Comparison of ENCODE assay signal across 20 cellular contexts in the genomic region with DNA sequence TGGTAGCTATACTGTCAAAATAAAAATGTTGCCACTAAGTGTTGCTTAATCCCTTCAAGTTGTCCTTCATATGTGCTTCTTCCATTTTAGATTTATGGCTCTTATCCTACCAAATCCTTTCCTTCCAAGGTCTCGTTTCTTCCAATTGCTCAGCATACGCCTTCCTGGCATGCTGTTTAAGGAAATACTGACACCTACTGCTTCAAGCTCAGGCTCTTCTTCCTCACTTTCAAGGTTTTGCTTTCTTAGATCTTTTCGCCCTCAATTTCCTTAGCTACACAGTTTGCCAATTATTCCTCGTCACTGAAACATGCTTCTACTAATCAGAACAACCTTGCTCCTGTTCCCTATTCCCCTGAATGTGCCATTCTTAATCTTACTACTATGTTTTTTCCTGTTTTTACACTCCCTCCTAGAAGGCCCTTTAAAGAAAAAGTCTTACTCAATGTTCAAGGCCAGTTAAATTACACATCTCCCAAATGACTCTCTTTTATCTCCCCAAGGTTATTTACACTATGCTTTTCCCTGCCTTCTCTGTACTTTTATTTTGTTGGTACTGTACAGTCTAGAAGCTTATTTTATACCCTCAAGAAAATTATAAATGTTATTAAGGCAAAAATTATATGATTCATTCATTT.
DNase-seq lines count a peak whose midpoint lies in the region; ATAC-seq, FAIRE-seq and TF ChIP-seq lines count a peak whose summit lies in the region.
"Had no signal": no experiment of that assay in that cellular context is flagged by ENCODE, and none has a peak within 500 bp of the region (broad histone marks: within the 10 kb centered on the region; RNA-seq: fewer than 3 reads in every experiment).

No MANE protein-coding gene starts in this region.

- whole genome bisulfite sequencing in liver, result 75% methylated on average over 4 of the region's 4 CpGs
- WGBS in smooth muscle cell (ENCODE audit: low lambda C conversion rate), result 59% methylated on average over 4 of the region's 4 CpGs

- H3K4me1 ChIP-seq in liver (ENCODE audit: control insufficient read depth in 4 of 4, insufficient read depth in 4 of 4, low read length in 3 of 4) (peaks cover 3 to 12% (median 6%) of the 10 kb centered on the region in 4 donors), right atrium auricular region (no peaks in the 10 kb centered on the region), smooth muscle cell (ENCODE audit: low read depth) (no peaks in the 10 kb centered on the region)
- H3K4me1 ChIP-seq: sigmoid colon, SJSA1, stomach, uterus had no signal

- H3K9ac ChIP-seq in liver (ENCODE audit: low read depth in 1 of 2, low read length in 2 of 2), result no peak overlapping the region
- no peak overlapping the region for H3K9ac ChIP-seq in smooth muscle cell (ENCODE audit: low read depth)

- no peaks in the 10 kb centered on the region for H3K79me2 ChIP-seq in smooth muscle cell (ENCODE audit: low read depth)

- H2AFZ ChIP-seq in smooth muscle cell (ENCODE audit: low read depth), result no peak overlapping the region

- no peaks in the 10 kb centered on the region for H4K20me1 ChIP-seq in smooth muscle cell (ENCODE audit: low read depth)

- no peak overlapping the region for H3K4me2 ChIP-seq in smooth muscle cell

- H3K9me3 ChIP-seq in liver (ENCODE audit: control insufficient read depth in 4 of 4, low read length in 3 of 4), result no peaks in the 10 kb centered on the region
- H3K9me3 ChIP-seq in right atrium auricular region, result no peaks in the 10 kb centered on the region
- H3K9me3 ChIP-seq in smooth muscle cell (replicated peaks; ENCODE audit: low read depth), result no peaks in the 10 kb centered on the region
- H3K9me3 ChIP-seq: sigmoid colon, SJSA1, stomach, uterus had no signal

- DNase-seq in D721Med (ENCODE audit: insufficient read length, low spot score) (no peak), RPMI7951 (ENCODE audit: low read depth) (peak; percentile 30), epithelial cell of prostate (ENCODE audit: low read depth, low spot score) (no peak), right atrium auricular region (ENCODE audit: low spot score) (no peak), smooth muscle cell (lab: John Stamatoyannopoulos, UW; ENCODE audit: unreplicated experiment) (no peak), dedifferentiated amniotic fluid mesenchymal stem cell (ENCODE audit: extremely low spot score) (no peak)
- DNase-seq: activated CD4-positive, alpha-beta T cell treated with anti-CD3 and anti-CD28 coated beads for 1 hour; caudate nucleus; effector CD4-positive, alpha-beta T cell; NCI-H2029 treated with DMSO at 0.1 percent for 48 hours; nucleus accumbens; sigmoid colon; stimulated activated CD4-positive, alpha-beta T cell treated with anti-CD3 and anti-CD28 coated beads, Interleukin-2, amount 100 ng/mL, for 24 hours; stomach; T-helper 9 cell; uterus had no signal

- H3K27me3 ChIP-seq in liver (ENCODE audit: control insufficient read depth in 4 of 4, insufficient read depth in 4 of 4, low read length in 3 of 4), result no peaks in the 10 kb centered on the region
- H3K27me3 ChIP-seq in right atrium auricular region, result no peaks in the 10 kb centered on the region
- no peaks in the 10 kb centered on the region for H3K27me3 ChIP-seq in smooth muscle cell (ENCODE audit: low read depth)
- H3K27me3 ChIP-seq: sigmoid colon, SJSA1, stomach, uterus had no signal

- peak; percentile 12 for TF ChIP-seq CTCF in D721Med (IDR thresholded peaks at IDR 0.05; ENCODE audit: insufficient read depth, missing control alignments)
- no peak for TF ChIP-seq CTCF in liver (IDR thresholded peaks at IDR 0.05; ENCODE audit: low read depth, low read length, missing input control)
- TF ChIP-seq CTCF in right atrium auricular region (IDR thresholded peaks at IDR 0.05), result no peak
- TF ChIP-seq CTCF in smooth muscle cell (IDR thresholded peaks at IDR 0.05; ENCODE audit: borderline replicate concordance, insufficient read depth, poor library complexity, severe bottlenecking), result no peak

- TF ChIP-seq RAD21 in liver (IDR thresholded peaks at IDR 0.05), result peak; percentile 59 to 63

- H3K27ac ChIP-seq in epithelial cell of prostate, result peak overlapping the region; percentile 20
- no peak overlapping the region for H3K27ac ChIP-seq in liver (ENCODE audit: low read depth in 1 of 2, low read length in 2 of 2)
- no peak overlapping the region for H3K27ac ChIP-seq in right atrium auricular region
- H3K27ac ChIP-seq in smooth muscle cell (ENCODE audit: low read depth), result no peak overlapping the region
- H3K27ac ChIP-seq: sigmoid colon, SJSA1, stomach, uterus had no signal

- FAIRE-seq in D721Med (lab: Jason Lieb, UNC), result peak; percentile 25
- FAIRE-seq: GM18507 had no signal

- H3K36me3 ChIP-seq in liver (ENCODE audit: control insufficient read depth in 4 of 4, insufficient read depth in 3 of 4, low read depth in 1 of 4, low read length in 3 of 4) (no peaks in the 10 kb centered on the region), right atrium auricular region (no peaks in the 10 kb centered on the region), smooth muscle cell (ENCODE audit: low read depth) (no peaks in the 10 kb centered on the region)
- H3K36me3 ChIP-seq: sigmoid colon, SJSA1, stomach, uterus had no signal

- no peak for ATAC-seq in HG03045 (IDR thresholded peaks at IDR 0.05; ENCODE audit: unreplicated experiment)

- no peak overlapping the region for H3K4me3 ChIP-seq in liver (ENCODE audit: low read depth in 1 of 3, low read length in 3 of 3)
- no peak overlapping the region for H3K4me3 ChIP-seq in right atrium auricular region
- no peak overlapping the region for H3K4me3 ChIP-seq in smooth muscle cell
- H3K4me3 ChIP-seq: sigmoid colon, SJSA1, stomach, uterus had no signal

- no peaks in the 10 kb centered on the region for H3F3A ChIP-seq in smooth muscle cell (ENCODE audit: low read depth)

TF ChIP-seq in liver, 16 proteins besides CTCF, POLR2A, EP300 and RAD21:
- TF ChIP-seq EGR1 (IDR thresholded peaks at IDR 0.05; ENCODE audit: low read depth in 2 of 2), result no peak
- TF ChIP-seq TAF1 (conservative IDR thresholded peaks at IDR 0.05), result no peak
- TF ChIP-seq GABPA (IDR thresholded peaks at IDR 0.05 in 1 of 2, conservative IDR thresholded peaks at IDR 0.05 in 1 of 2), result no peak
- TF ChIP-seq RXRA (IDR thresholded peaks at IDR 0.05), result no peak
- no peak for TF ChIP-seq HNF4A (conservative IDR thresholded peaks at IDR 0.05)
- no peak for TF ChIP-seq FOXA1 (IDR thresholded peaks at IDR 0.05)
- TF ChIP-seq, protein P1, sequence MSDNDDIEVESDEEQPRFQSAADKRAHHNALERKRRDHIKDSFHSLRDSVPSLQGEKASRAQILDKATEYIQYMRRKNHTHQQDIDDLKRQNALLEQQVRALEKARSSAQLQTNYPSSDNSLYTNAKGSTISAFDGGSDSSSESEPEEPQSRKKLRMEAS (IDR thresholded peaks at IDR 0.05), result no peak
- no peak for TF ChIP-seq YY1 (IDR thresholded peaks at IDR 0.05)
- no peak for TF ChIP-seq SP1 (IDR thresholded peaks at IDR 0.05)
- no peak for TF ChIP-seq NR2F2 (IDR thresholded peaks at IDR 0.05)
- no peak for TF ChIP-seq FOXA2 (IDR thresholded peaks at IDR 0.05)
- TF ChIP-seq JUND (IDR thresholded peaks at IDR 0.05), result no peak
- TF ChIP-seq, protein P2, sequence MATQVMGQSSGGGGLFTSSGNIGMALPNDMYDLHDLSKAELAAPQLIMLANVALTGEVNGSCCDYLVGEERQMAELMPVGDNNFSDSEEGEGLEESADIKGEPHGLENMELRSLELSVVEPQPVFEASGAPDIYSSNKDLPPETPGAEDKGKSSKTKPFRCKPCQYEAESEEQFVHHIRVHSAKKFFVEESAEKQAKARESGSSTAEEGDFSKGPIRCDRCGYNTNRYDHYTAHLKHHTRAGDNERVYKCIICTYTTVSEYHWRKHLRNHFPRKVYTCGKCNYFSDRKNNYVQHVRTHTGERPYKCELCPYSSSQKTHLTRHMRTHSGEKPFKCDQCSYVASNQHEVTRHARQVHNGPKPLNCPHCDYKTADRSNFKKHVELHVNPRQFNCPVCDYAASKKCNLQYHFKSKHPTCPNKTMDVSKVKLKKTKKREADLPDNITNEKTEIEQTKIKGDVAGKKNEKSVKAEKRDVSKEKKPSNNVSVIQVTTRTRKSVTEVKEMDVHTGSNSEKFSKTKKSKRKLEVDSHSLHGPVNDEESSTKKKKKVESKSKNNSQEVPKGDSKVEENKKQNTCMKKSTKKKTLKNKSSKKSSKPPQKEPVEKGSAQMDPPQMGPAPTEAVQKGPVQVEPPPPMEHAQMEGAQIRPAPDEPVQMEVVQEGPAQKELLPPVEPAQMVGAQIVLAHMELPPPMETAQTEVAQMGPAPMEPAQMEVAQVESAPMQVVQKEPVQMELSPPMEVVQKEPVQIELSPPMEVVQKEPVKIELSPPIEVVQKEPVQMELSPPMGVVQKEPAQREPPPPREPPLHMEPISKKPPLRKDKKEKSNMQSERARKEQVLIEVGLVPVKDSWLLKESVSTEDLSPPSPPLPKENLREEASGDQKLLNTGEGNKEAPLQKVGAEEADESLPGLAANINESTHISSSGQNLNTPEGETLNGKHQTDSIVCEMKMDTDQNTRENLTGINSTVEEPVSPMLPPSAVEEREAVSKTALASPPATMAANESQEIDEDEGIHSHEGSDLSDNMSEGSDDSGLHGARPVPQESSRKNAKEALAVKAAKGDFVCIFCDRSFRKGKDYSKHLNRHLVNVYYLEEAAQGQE (IDR thresholded peaks at IDR 0.05), result no peak
- no peak for TF ChIP-seq HNF4G (IDR thresholded peaks at IDR 0.05)
- TF ChIP-seq, protein P3, sequence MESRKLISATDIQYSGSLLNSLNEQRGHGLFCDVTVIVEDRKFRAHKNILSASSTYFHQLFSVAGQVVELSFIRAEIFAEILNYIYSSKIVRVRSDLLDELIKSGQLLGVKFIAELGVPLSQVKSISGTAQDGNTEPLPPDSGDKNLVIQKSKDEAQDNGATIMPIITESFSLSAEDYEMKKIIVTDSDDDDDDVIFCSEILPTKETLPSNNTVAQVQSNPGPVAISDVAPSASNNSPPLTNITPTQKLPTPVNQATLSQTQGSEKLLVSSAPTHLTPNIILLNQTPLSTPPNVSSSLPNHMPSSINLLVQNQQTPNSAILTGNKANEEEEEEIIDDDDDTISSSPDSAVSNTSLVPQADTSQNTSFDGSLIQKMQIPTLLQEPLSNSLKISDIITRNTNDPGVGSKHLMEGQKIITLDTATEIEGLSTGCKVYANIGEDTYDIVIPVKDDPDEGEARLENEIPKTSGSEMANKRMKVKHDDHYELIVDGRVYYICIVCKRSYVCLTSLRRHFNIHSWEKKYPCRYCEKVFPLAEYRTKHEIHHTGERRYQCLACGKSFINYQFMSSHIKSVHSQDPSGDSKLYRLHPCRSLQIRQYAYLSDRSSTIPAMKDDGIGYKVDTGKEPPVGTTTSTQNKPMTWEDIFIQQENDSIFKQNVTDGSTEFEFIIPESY (IDR thresholded peaks at IDR 0.05), result no peak
- TF ChIP-seq, protein P4, sequence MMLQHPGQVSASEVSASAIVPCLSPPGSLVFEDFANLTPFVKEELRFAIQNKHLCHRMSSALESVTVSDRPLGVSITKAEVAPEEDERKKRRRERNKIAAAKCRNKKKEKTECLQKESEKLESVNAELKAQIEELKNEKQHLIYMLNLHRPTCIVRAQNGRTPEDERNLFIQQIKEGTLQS (IDR thresholded peaks at IDR 0.05), result no peak
